In the genomic region with DNA sequence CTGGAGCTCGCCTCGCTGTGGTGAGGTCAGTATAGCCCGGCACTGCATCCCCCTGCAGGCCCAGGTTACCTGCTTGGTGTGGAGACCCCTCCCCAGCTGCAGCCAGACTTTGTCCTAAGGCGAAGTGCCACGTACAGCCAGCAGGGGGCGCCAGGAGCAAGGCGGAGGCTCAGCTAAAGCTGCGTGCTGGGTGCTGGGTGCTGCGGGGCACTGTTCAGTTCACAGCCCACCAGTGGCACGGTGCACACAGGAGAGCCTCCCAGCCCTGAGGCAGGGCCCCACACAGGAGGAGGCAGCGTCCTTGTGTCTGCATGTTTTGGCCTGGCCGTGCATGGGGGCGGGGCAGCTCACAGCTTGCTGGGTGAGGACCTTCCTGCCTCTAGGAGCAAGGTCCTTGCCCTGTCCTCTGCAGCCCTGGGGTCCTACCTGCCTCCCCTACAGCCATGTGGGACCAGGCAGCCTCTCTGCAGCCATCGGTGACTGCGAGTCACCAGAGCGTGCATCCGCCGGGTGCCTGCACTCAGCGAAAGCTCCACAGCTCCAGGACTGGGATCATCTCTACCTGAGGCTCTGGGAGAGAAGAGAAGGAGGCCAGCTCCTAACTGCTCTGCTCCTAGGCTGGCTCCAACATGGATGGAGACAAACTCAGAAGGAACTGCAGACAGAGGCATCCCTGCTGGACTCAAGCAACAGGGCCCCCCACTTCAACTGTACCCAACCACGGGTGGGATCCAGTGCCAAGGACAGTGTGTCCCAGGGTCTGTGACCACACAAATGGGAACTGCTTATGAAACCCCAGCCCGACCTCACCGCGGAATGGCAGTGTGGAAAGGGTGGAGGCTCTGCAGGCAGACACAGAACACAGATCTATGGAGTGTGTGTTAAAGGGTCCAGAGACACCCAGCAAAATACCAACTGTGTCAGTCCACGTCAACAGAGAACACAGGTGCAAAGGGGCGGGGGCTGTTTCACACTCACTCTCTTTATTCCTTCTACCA, we compare ENCODE assay signal across 1 cellular context.
TF ChIP-seq lines count a peak whose summit lies in the region.

No MANE protein-coding gene starts in this region.

TF ChIP-seq in HepG2, 621 proteins besides CTCF, POLR2A, EP300 and RAD21 (continued from another document and continues in another):
- TF ChIP-seq, protein P1, sequence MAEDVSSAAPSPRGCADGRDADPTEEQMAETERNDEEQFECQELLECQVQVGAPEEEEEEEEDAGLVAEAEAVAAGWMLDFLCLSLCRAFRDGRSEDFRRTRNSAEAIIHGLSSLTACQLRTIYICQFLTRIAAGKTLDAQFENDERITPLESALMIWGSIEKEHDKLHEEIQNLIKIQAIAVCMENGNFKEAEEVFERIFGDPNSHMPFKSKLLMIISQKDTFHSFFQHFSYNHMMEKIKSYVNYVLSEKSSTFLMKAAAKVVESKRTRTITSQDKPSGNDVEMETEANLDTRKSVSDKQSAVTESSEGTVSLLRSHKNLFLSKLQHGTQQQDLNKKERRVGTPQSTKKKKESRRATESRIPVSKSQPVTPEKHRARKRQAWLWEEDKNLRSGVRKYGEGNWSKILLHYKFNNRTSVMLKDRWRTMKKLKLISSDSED (CRISPR knock-in tag; IDR thresholded peaks at IDR 0.05): no peak
- no peak for TF ChIP-seq ATM (IDR thresholded peaks at IDR 0.05; ENCODE audit: borderline replicate concordance)
- TF ChIP-seq, protein P2, sequence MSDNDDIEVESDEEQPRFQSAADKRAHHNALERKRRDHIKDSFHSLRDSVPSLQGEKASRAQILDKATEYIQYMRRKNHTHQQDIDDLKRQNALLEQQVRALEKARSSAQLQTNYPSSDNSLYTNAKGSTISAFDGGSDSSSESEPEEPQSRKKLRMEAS (IDR thresholded peaks at IDR 0.05): no peak
- TF ChIP-seq ZC3H13 (CRISPR knock-in tag; IDR thresholded peaks at IDR 0.05): peak; percentile 86
- peak; percentile 66; the same call in 1 of the 2 replicates for TF ChIP-seq ZNF563 (CRISPR knock-in tag; IDR thresholded peaks at IDR 0.05)
- no peak; the same call in 1 of the 2 replicates for TF ChIP-seq HES4 (CRISPR knock-in tag; IDR thresholded peaks at IDR 0.05; ENCODE audit: borderline replicate concordance)
- TF ChIP-seq PHF8 (CRISPR knock-in tag; IDR thresholded peaks at IDR 0.05): 0 out of 2 replicates have a peak, but pooled peaks have one; percentile 34
- no peak for TF ChIP-seq SMAD9 (CRISPR knock-in tag; IDR thresholded peaks at IDR 0.05)
- TF ChIP-seq ZNF292 (CRISPR knock-in tag; IDR thresholded peaks at IDR 0.05; ENCODE audit: borderline replicate concordance, low read depth): peak; percentile 100
- no peak for TF ChIP-seq ZSCAN12 (CRISPR knock-in tag; IDR thresholded peaks at IDR 0.05)
- TF ChIP-seq, protein P3, sequence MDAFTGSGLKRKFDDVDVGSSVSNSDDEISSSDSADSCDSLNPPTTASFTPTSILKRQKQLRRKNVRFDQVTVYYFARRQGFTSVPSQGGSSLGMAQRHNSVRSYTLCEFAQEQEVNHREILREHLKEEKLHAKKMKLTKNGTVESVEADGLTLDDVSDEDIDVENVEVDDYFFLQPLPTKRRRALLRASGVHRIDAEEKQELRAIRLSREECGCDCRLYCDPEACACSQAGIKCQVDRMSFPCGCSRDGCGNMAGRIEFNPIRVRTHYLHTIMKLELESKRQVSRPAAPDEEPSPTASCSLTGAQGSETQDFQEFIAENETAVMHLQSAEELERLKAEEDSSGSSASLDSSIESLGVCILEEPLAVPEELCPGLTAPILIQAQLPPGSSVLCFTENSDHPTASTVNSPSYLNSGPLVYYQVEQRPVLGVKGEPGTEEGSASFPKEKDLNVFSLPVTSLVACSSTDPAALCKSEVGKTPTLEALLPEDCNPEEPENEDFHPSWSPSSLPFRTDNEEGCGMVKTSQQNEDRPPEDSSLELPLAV (CRISPR knock-in tag; conservative IDR thresholded peaks at IDR 0.05; ENCODE audit: low read depth): no peak
- TF ChIP-seq ZBTB7A (CRISPR knock-in tag; IDR thresholded peaks at IDR 0.05): peak; percentile 100
- TF ChIP-seq SP1 (IDR thresholded peaks at IDR 0.05): no peak
- TF ChIP-seq SP1 (CRISPR knock-in tag; IDR thresholded peaks at IDR 0.05): peak; percentile 61; the same call in 1 of the 2 replicates
- peak; percentile 95 for TF ChIP-seq FOXO1 (CRISPR knock-in tag; IDR thresholded peaks at IDR 0.05)
- TF ChIP-seq HOXA3 (CRISPR knock-in tag; IDR thresholded peaks at IDR 0.05): peak; percentile 96
- TF ChIP-seq, protein P4, sequence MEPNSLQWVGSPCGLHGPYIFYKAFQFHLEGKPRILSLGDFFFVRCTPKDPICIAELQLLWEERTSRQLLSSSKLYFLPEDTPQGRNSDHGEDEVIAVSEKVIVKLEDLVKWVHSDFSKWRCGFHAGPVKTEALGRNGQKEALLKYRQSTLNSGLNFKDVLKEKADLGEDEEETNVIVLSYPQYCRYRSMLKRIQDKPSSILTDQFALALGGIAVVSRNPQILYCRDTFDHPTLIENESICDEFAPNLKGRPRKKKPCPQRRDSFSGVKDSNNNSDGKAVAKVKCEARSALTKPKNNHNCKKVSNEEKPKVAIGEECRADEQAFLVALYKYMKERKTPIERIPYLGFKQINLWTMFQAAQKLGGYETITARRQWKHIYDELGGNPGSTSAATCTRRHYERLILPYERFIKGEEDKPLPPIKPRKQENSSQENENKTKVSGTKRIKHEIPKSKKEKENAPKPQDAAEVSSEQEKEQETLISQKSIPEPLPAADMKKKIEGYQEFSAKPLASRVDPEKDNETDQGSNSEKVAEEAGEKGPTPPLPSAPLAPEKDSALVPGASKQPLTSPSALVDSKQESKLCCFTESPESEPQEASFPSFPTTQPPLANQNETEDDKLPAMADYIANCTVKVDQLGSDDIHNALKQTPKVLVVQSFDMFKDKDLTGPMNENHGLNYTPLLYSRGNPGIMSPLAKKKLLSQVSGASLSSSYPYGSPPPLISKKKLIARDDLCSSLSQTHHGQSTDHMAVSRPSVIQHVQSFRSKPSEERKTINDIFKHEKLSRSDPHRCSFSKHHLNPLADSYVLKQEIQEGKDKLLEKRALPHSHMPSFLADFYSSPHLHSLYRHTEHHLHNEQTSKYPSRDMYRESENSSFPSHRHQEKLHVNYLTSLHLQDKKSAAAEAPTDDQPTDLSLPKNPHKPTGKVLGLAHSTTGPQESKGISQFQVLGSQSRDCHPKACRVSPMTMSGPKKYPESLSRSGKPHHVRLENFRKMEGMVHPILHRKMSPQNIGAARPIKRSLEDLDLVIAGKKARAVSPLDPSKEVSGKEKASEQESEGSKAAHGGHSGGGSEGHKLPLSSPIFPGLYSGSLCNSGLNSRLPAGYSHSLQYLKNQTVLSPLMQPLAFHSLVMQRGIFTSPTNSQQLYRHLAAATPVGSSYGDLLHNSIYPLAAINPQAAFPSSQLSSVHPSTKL (CRISPR knock-in tag; IDR thresholded peaks at IDR 0.05): peak; percentile 90
- TF ChIP-seq MXD3 (CRISPR knock-in tag; IDR thresholded peaks at IDR 0.05): no peak; the same call in 1 of the 2 replicates
- TF ChIP-seq, protein P5, sequence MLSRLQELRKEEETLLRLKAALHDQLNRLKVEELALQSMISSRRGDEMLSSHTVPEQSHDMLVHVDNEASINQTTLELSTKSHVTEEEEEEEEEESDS (CRISPR knock-in tag; IDR thresholded peaks at IDR 0.05; ENCODE audit: borderline replicate concordance): no peak
- peak; percentile 83; the same call in 1 of the 2 replicates for TF ChIP-seq HBP1 (CRISPR knock-in tag; IDR thresholded peaks at IDR 0.05; ENCODE audit: low read depth)
- no peak for TF ChIP-seq ZFP36L2 (CRISPR knock-in tag; IDR thresholded peaks at IDR 0.05)
- TF ChIP-seq BORCS8-MEF2B (CRISPR knock-in tag; IDR thresholded peaks at IDR 0.05): peak; percentile 94
- TF ChIP-seq ZNF362 (CRISPR knock-in tag; IDR thresholded peaks at IDR 0.05; ENCODE audit: borderline replicate concordance): peak; percentile 83
- no peak for TF ChIP-seq NFE2 (CRISPR knock-in tag; IDR thresholded peaks at IDR 0.05)
- TF ChIP-seq, protein P6, sequence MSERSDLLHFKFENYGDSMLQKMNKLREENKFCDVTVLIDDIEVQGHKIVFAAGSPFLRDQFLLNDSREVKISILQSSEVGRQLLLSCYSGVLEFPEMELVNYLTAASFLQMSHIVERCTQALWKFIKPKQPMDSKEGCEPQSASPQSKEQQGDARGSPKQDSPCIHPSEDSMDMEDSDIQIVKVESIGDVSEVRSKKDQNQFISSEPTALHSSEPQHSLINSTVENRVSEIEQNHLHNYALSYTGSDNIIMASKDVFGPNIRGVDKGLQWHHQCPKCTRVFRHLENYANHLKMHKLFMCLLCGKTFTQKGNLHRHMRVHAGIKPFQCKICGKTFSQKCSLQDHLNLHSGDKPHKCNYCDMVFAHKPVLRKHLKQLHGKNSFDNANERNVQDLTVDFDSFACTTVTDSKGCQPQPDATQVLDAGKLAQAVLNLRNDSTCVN (CRISPR knock-in tag; IDR thresholded peaks at IDR 0.05; ENCODE audit: borderline replicate concordance): peak; percentile 98
- TF ChIP-seq ZBTB3 (CRISPR knock-in tag; IDR thresholded peaks at IDR 0.05; ENCODE audit: borderline replicate concordance, low read depth): no peak
- peak; percentile 74; the same call in 1 of the 2 replicates for TF ChIP-seq KLF13 (CRISPR knock-in tag; IDR thresholded peaks at IDR 0.05)
- no peak for TF ChIP-seq ZBTB8A (CRISPR knock-in tag; IDR thresholded peaks at IDR 0.05; ENCODE audit: borderline replicate concordance, low read depth)
- no peak for TF ChIP-seq ZSCAN20 (CRISPR knock-in tag; IDR thresholded peaks at IDR 0.05; ENCODE audit: borderline replicate concordance)
- no peak for TF ChIP-seq NFE2L1 (CRISPR knock-in tag; IDR thresholded peaks at IDR 0.05; ENCODE audit: borderline replicate concordance)
- peak; percentile 90 for TF ChIP-seq MLX (CRISPR knock-in tag; IDR thresholded peaks at IDR 0.05)
- 0 out of 2 replicates have a peak, but pooled peaks have one; percentile 10 for TF ChIP-seq CHCHD3 (CRISPR knock-in tag; IDR thresholded peaks at IDR 0.05)
- TF ChIP-seq ZNF251 (CRISPR knock-in tag; IDR thresholded peaks at IDR 0.05): 0 out of 2 replicates have a peak, but pooled peaks have one; percentile 61
- no peak for TF ChIP-seq DDIT3 (CRISPR knock-in tag; IDR thresholded peaks at IDR 0.05)
- TF ChIP-seq KLF12 (CRISPR knock-in tag; IDR thresholded peaks at IDR 0.05; ENCODE audit: borderline replicate concordance): peak; percentile 62; the same call in 1 of the 2 replicates
- peak; percentile 68; the same call in 1 of the 2 replicates for TF ChIP-seq KLF6 (CRISPR knock-in tag; IDR thresholded peaks at IDR 0.05)
- no peak for TF ChIP-seq FOXM1 (CRISPR knock-in tag; IDR thresholded peaks at IDR 0.05)
- TF ChIP-seq ZNF232 (CRISPR knock-in tag; IDR thresholded peaks at IDR 0.05; ENCODE audit: borderline replicate concordance): peak; percentile 49; the same call in 1 of the 2 replicates
- peak; percentile 85 for TF ChIP-seq NCOA2 (CRISPR knock-in tag; IDR thresholded peaks at IDR 0.05)
- peak; percentile 78 for TF ChIP-seq SRSF1 (optimal IDR thresholded peaks at IDR 0.05; ENCODE audit: low read depth, low read length)
- TF ChIP-seq ZBTB25 (CRISPR knock-in tag; IDR thresholded peaks at IDR 0.05): no peak
- TF ChIP-seq ZNF382 (CRISPR knock-in tag; IDR thresholded peaks at IDR 0.05; ENCODE audit: borderline replicate concordance): no peak
- peak; percentile 97 for TF ChIP-seq ZNF772 (CRISPR knock-in tag; IDR thresholded peaks at IDR 0.05)
- TF ChIP-seq, protein P7, sequence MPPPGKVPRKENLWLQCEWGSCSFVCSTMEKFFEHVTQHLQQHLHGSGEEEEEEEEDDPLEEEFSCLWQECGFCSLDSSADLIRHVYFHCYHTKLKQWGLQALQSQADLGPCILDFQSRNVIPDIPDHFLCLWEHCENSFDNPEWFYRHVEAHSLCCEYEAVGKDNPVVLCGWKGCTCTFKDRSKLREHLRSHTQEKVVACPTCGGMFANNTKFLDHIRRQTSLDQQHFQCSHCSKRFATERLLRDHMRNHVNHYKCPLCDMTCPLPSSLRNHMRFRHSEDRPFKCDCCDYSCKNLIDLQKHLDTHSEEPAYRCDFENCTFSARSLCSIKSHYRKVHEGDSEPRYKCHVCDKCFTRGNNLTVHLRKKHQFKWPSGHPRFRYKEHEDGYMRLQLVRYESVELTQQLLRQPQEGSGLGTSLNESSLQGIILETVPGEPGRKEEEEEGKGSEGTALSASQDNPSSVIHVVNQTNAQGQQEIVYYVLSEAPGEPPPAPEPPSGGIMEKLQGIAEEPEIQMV (CRISPR knock-in tag; IDR thresholded peaks at IDR 0.05; ENCODE audit: low read depth): no peak
- TF ChIP-seq ZNF883 (CRISPR knock-in tag; IDR thresholded peaks at IDR 0.05; ENCODE audit: not compliant biosample characterization): peak; percentile 54
